16 cellular contexts compared by ENCODE assay signal in genomic region chr2:190860985-190861721, GRCh38. TPM values are rescaled to one million over a fixed set of nuclear protein-coding genes. Genes with fewer than 3 reads are reported as not detected.
DNase-seq lines count a peak whose midpoint lies in the region; ATAC-seq, FAIRE-seq and TF ChIP-seq lines count a peak whose summit lies in the region.
"Had no signal": no experiment of that assay in that cellular context is flagged by ENCODE, and none has a peak within 500 bp of the region (broad histone marks: within the 10 kb centered on the region; RNA-seq: fewer than 3 reads in every experiment).

No MANE protein-coding gene starts in this region.

- no peak for ATAC-seq in GM21447 (IDR thresholded peaks at IDR 0.05; ENCODE audit: unreplicated experiment)
- ATAC-seq: right lobe of liver had no signal

- no peaks in the 10 kb centered on the region for H3K79me2 ChIP-seq in H1 (ENCODE audit: control insufficient read depth in 1 of 2, insufficient read depth in 2 of 2, low read length in 2 of 2)

- no peak for TF ChIP-seq RAD21 in H1 (IDR thresholded peaks at IDR 0.05 in 1 of 2, conservative IDR thresholded peaks at IDR 0.05 in 1 of 2; ENCODE audit: low read depth in 2 of 2, low read length in 2 of 2)

- H3K23ac ChIP-seq in H1 (ENCODE audit: insufficient read length) = no peak overlapping the region

- H3K27me3 ChIP-seq in H1 (replicated peaks in 1 of 4; ENCODE audit: control insufficient read depth in 3 of 4, extremely low read depth in 1 of 4, insufficient read depth in 3 of 4, low read length in 3 of 4) (no peaks in the 10 kb centered on the region), WERI-Rb-1 (ENCODE audit: insufficient read depth, low read depth, severe bottlenecking) (no peaks in the 10 kb centered on the region)
- H3K27me3 ChIP-seq: Peyer's patch, right lobe of liver had no signal

- H2BK12ac ChIP-seq in H1 (ENCODE audit: low read depth, low read length) = no peak overlapping the region

- peak; percentile 70 for DNase-seq in AG09309 (ENCODE audit: low read depth)
- peak; percentile 80 for DNase-seq in M059J (ENCODE audit: low read depth)
- DNase-seq in H1 (ENCODE audit: low read depth in 1 of 2, low spot score in 2 of 2) = peak in 1 of 2 experiments; percentile 67
- DNase-seq in myocyte (ENCODE audit: low read depth) = peak; percentile 81
- no peak for DNase-seq in NCI-H748 (lab: John Stamatoyannopoulos, UW; ENCODE audit: unreplicated experiment)
- no peak for DNase-seq in NCI-H2081 (lab: John Stamatoyannopoulos, UW)
- DNase-seq in WERI-Rb-1 = no peak
- DNase-seq: activated T-cell treated with anti-CD3 and anti-CD28 coated beads, Interleukin-2, amount 50 U/mL, for 24 hours; CD4-positive, CD25-positive, alpha-beta regulatory T cell; glutamatergic neuron; NCI-H2081 treated with DMSO at 0.1 percent for 48 hours; Peyer's patch; right lobe of liver had no signal

- H3K9ac ChIP-seq in H1 (replicated peaks in 1 of 4; ENCODE audit: extremely low read depth in 1 of 4, low read depth in 3 of 4, low read length in 3 of 4) = no peak overlapping the region

- no peak overlapping the region for H4K91ac ChIP-seq in H1 (replicated peaks; ENCODE audit: insufficient read length, low read length)

- H4K5ac ChIP-seq in H1 (ENCODE audit: insufficient read length, low read depth, low read length) = no peak overlapping the region

- H3K79me1 ChIP-seq in H1 (ENCODE audit: low read depth, low read length) = no peaks in the 10 kb centered on the region

- H2BK5ac ChIP-seq in H1 (ENCODE audit: low read depth, low read length) = peak overlapping the region; percentile 76; the same call in 1 of the 2 replicates

- H3K4me3 ChIP-seq in AG09309 (ENCODE audit: control insufficient read depth, low read depth, low read length) = no peak overlapping the region
- peak overlapping the region in 1 of 4 experiments; percentile 38; a peak in 2 of 8 replicates for H3K4me3 ChIP-seq in H1 (ENCODE audit: extremely low read depth in 1 of 4, insufficient read depth in 2 of 4, low read depth in 3 of 4, low read length in 4 of 4)
- no peak overlapping the region for H3K4me3 ChIP-seq in WERI-Rb-1 (ENCODE audit: low read depth, low read length)
- H3K4me3 ChIP-seq: Peyer's patch, right lobe of liver had no signal

- H3K9me3 ChIP-seq in H1 (ENCODE audit: insufficient read depth in 2 of 2, low read depth in 1 of 2, low read length in 1 of 2) = no peaks in the 10 kb centered on the region; a peak in 1 of 4 replicates
- H3K9me3 ChIP-seq in WERI-Rb-1 (ENCODE audit: severe bottlenecking) = no peaks in the 10 kb centered on the region
- H3K9me3 ChIP-seq: Peyer's patch, right lobe of liver had no signal

- CTCF ChIA-PET in H1 (lab: Charles Lee; ENCODE audit: partially characterized antibody) = interaction anchor here (4.2 kb wide), 1 partner anchor 11 kb away, joined by 25 read pairs; no protein-coding TSS in a partner anchor

- TF ChIP-seq CTCF in AG09309 (IDR thresholded peaks at IDR 0.05; ENCODE audit: control insufficient read depth, insufficient read depth, low read depth, low read length, missing control alignments) (no peak), H1 (IDR thresholded peaks at IDR 0.05; ENCODE audit: control extremely low read depth in 1 of 3, insufficient read depth in 1 of 3, low read depth in 1 of 3, low read length in 3 of 3) (no peak), WERI-Rb-1 (IDR thresholded peaks at IDR 0.05; ENCODE audit: low read depth, low read length) (no peak)

- H3K27ac ChIP-seq in H1 (ENCODE audit: low read depth, low read length) (no peak overlapping the region), WERI-Rb-1 (no peak overlapping the region)
- H3K27ac ChIP-seq: right lobe of liver, VCaP had no signal

- H3K14ac ChIP-seq in H1 (ENCODE audit: insufficient read length) = no peak overlapping the region

- no peak for TF ChIP-seq EP300 in H1 (IDR thresholded peaks at IDR 0.05; ENCODE audit: borderline replicate concordance in 1 of 2, low read depth in 2 of 2, low read length in 2 of 2)

- H3K4ac ChIP-seq in H1 (replicated peaks; ENCODE audit: insufficient read length, low read depth, low read length) = no peak overlapping the region

- H2AK5ac ChIP-seq in H1 (ENCODE audit: low read depth, low read length) = no peak overlapping the region

- peak; percentile 91 for FAIRE-seq in H1 (lab: Jason Lieb, UNC)
- FAIRE-seq: colon had no signal

- H4K8ac ChIP-seq in H1 (ENCODE audit: extremely low read depth, insufficient read depth, low read length) = no peak overlapping the region

- peaks cover 2 to 14% (median 9%) of the 10 kb centered on the region in 4 experiments; a peak in 6 of 7 replicates for H3K4me1 ChIP-seq in H1 (replicated peaks in 1 of 4; ENCODE audit: control insufficient read depth in 3 of 4, insufficient read depth in 4 of 4, low read length in 3 of 4)
- H3K4me1 ChIP-seq: right lobe of liver had no signal

- no peaks in the 10 kb centered on the region for H4K20me1 ChIP-seq in H1 (replicated peaks in 1 of 2; ENCODE audit: control insufficient read depth in 1 of 2, insufficient read depth in 2 of 2, low read length in 2 of 2)

- no peak for TF ChIP-seq POLR2A in H1 (IDR thresholded peaks at IDR 0.05; ENCODE audit: control extremely low read depth in 1 of 2, low read depth in 2 of 2, low read length in 2 of 2)

- H3K23me2 ChIP-seq in H1 (ENCODE audit: low read depth, low read length) = no peaks in the 10 kb centered on the region

- no peak overlapping the region for H3K18ac ChIP-seq in H1 (ENCODE audit: extremely low read depth, low read length)

- 17% methylated on average over 5 of the region's 5 CpGs; no CpG with 5 or more reads in 1 of the 2 experiments for WGBS in H1 (ENCODE audit: extremely low coverage in 1 of 2, insufficient coverage in 1 of 2, insufficient read length in 1 of 2, insufficient replicate concordance in 2 of 2, low coverage in 1 of 2, low lambda C conversion rate in 2 of 2, missing lambda C conversion rate in 1 of 2), 2 experiments

- H2BK15ac ChIP-seq in H1 (ENCODE audit: low read length) = no peak overlapping the region

- POLR2A ChIA-PET in H1 (lab: Charles Lee; ENCODE audit: partially characterized antibody) = interaction anchor here (0.7 to 7.1 kb wide), 4 partner anchors 8 to 20 kb away, joined by 3 to 64 read pairs (median 12); partner anchors contain the start of gene GLS

- no peak overlapping the region for H2BK20ac ChIP-seq in H1 (ENCODE audit: low read length)

- peak overlapping the region; percentile 15 to 50 for H3K4me2 ChIP-seq in H1 (ENCODE audit: insufficient read depth in 1 of 2, low read depth in 2 of 2, low read length in 2 of 2)

- H3K36me3 ChIP-seq in H1 (ENCODE audit: control insufficient read depth in 2 of 4, insufficient read depth in 4 of 4, low read length in 3 of 4) = no peaks in the 10 kb centered on the region
- no peaks in the 10 kb centered on the region for H3K36me3 ChIP-seq in WERI-Rb-1
- H3K36me3 ChIP-seq: Peyer's patch, right lobe of liver had no signal

- H2AFZ ChIP-seq in H1 (ENCODE audit: low read length) = no peak overlapping the region

- H3K56ac ChIP-seq in H1 (replicated peaks; ENCODE audit: insufficient read length, low read depth, low read length) = no peak overlapping the region

- H2BK120ac ChIP-seq in H1 (replicated peaks; ENCODE audit: low read depth, low read length) = no peak overlapping the region

TF ChIP-seq in H1, 55 proteins besides CTCF, POLR2A, EP300 and RAD21 (continues in another document):
- TF ChIP-seq KDM1A (IDR thresholded peaks at IDR 0.05; ENCODE audit: borderline replicate concordance, low read length) = 0 out of 2 replicates have a peak, but pooled peaks have one; percentile 9
- TF ChIP-seq NANOG (IDR thresholded peaks at IDR 0.05; ENCODE audit: insufficient read depth, low read depth, low read length, poor library complexity, severe bottlenecking) = no peak
- TF ChIP-seq CEBPB (IDR thresholded peaks at IDR 0.05; ENCODE audit: low read depth, low read length) = no peak
- TF ChIP-seq TEAD4 (IDR thresholded peaks at IDR 0.05; ENCODE audit: low read depth, low read length) = peak; percentile 68

RNA-seq across cellular contexts. Expression of gene GLS, which starts 19.5 kb away (rescaled TPM):
- total RNA-seq in M059J (2014; rRNA removed; shearing (Covaris generic)) = 87.7 and 89.5 TPM in 2 replicates
- 81.8 and 89.8 TPM in 2 replicates for total RNA-seq in H1 (2021; fragmentation: NEBNext Ultra II Directional; extraction: Animal tissue kit (Norgen Biotek cat#: 25700))
- polyA plus RNA-seq in H1 (2011; rRNA removed) = 8.6 and 15.7 TPM in 2 replicates
- polyA plus RNA-seq in H1 (2011; cell fraction: cytosol; rRNA removed) = 24.9 TPM
- 14.4 TPM for polyA plus RNA-seq in H1 (2011; cell fraction: nucleus; rRNA removed)
- 33.9 to 71.7 TPM (median 51.5 TPM) in 4 replicates for polyA plus RNA-seq in H1 (2012, experiment 1 of 2)
- 4.5 TPM for polyA plus RNA-seq in H1 (2012, experiment 2 of 2)
- polyA plus RNA-seq in H1 (2013, experiment 1 of 2) = 34.7 TPM
- 31.8 TPM for polyA plus RNA-seq in H1 (2013, experiment 2 of 2)
- polyA minus RNA-seq in H1 (2011; rRNA and poly(A)+ RNA removed) = 77.0 and 78.9 TPM in 2 replicates
- 38.8 TPM for polyA minus RNA-seq in H1 (2011; cell fraction: cytosol; rRNA and poly(A)+ RNA removed)
- polyA minus RNA-seq in H1 (2011; cell fraction: nucleus; rRNA and poly(A)+ RNA removed) = 157 TPM
- total RNA-seq in myocyte = 229 and 252 TPM in 2 replicates
- 210 TPM for polyA plus RNA-seq in myocyte (2012)

Comparison
In these comparisons a context has a peak if more than half of its experiments do, and no peak if none do; other contexts are left out.
1. DNase-seq: peak in AG09309 (single experiment), M059J (single experiment) and myocyte (single experiment); none in NCI-H748 (single experiment), NCI-H2081 (0 of 2) and WERI-Rb-1 (single experiment).